In the genomic region with DNA sequence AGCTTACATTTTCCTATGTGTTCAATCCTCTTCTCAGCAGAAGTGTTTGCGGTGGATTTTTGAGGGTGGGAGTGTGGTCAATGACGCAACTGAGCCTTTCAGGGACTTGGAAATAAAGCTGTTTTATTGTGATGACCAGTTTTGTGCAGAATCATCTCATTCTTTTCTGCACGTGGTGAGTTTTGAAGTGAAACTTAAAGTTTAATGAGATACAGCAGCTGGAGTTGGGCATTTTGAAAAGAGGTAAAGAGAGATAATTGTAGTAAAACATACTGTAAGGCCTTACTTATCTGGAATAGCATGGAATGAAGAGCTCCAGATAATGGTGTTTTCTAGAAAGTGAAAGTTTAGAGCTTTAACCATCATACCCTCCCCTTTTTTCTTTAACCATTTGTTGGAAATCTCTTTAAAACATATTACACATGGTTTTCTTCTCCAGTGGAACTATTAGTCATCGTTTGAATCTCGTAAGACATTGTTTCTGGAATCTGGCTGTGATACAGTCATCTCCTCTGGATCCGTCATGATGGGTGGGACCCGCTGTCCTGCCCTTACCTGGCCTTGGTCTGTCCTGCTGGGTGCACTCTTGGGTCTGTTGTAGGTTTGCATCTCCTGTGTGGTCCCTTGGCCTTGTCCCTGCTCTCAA, we compare ENCODE assay signal across 2 cellular contexts.
TF ChIP-seq lines count a peak whose summit lies in the region.

No MANE protein-coding gene starts in this region.

TF ChIP-seq in GM23338, 12 proteins besides CTCF, POLR2A, EP300 and RAD21 (continued from another document):
- TF ChIP-seq, protein P1, sequence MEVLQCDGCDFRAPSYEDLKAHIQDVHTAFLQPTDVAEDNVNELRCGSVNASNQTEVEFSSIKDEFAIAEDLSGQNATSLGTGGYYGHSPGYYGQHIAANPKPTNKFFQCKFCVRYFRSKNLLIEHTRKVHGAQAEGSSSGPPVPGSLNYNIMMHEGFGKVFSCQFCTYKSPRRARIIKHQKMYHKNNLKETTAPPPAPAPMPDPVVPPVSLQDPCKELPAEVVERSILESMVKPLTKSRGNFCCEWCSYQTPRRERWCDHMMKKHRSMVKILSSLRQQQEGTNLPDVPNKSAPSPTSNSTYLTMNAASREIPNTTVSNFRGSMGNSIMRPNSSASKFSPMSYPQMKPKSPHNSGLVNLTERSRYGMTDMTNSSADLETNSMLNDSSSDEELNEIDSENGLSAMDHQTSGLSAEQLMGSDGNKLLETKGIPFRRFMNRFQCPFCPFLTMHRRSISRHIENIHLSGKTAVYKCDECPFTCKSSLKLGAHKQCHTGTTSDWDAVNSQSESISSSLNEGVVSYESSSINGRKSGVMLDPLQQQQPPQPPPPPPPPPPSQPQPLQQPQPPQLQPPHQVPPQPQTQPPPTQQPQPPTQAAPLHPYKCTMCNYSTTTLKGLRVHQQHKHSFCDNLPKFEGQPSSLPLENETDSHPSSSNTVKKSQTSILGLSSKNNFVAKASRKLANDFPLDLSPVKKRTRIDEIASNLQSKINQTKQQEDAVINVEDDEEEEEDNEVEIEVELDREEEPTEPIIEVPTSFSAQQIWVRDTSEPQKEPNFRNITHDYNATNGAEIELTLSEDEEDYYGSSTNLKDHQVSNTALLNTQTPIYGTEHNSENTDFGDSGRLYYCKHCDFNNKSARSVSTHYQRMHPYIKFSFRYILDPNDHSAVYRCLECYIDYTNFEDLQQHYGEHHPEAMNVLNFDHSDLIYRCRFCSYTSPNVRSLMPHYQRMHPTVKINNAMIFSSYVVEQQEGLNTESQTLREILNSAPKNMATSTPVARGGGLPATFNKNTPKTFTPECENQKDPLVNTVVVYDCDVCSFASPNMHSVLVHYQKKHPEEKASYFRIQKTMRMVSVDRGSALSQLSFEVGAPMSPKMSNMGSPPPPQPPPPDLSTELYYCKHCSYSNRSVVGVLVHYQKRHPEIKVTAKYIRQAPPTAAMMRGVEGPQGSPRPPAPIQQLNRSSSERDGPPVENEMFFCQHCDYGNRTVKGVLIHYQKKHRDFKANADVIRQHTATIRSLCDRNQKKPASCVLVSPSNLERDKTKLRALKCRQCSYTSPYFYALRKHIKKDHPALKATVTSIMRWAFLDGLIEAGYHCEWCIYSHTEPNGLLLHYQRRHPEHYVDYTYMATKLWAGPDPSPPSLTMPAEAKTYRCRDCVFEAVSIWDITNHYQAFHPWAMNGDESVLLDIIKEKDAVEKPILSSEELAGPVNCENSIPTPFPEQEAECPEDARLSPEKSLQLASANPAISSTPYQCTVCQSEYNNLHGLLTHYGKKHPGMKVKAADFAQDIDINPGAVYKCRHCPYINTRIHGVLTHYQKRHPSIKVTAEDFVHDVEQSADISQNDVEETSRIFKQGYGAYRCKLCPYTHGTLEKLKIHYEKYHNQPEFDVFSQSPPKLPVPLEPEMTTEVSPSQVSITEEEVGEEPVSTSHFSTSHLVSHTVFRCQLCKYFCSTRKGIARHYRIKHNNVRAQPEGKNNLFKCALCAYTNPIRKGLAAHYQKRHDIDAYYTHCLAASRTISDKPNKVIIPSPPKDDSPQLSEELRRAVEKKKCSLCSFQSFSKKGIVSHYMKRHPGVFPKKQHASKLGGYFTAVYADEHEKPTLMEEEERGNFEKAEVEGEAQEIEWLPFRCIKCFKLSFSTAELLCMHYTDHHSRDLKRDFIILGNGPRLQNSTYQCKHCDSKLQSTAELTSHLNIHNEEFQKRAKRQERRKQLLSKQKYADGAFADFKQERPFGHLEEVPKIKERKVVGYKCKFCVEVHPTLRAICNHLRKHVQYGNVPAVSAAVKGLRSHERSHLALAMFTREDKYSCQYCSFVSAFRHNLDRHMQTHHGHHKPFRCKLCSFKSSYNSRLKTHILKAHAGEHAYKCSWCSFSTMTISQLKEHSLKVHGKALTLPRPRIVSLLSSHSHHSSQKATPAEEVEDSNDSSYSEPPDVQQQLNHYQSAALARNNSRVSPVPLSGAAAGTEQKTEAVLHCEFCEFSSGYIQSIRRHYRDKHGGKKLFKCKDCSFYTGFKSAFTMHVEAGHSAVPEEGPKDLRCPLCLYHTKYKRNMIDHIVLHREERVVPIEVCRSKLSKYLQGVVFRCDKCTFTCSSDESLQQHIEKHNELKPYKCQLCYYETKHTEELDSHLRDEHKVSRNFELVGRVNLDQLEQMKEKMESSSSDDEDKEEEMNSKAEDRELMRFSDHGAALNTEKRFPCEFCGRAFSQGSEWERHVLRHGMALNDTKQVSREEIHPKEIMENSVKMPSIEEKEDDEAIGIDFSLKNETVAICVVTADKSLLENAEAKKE (CRISPR knock-in tag; IDR thresholded peaks at IDR 0.05): no peak
- TF ChIP-seq NANOG (IDR thresholded peaks at IDR 0.05; ENCODE audit: borderline replicate concordance): no peak
- no peak for TF ChIP-seq JUNB (IDR thresholded peaks at IDR 0.05; ENCODE audit: unreplicated experiment)
- no peak for TF ChIP-seq EZH2 (IDR thresholded peaks at IDR 0.05; ENCODE audit: low read depth, unreplicated experiment)
- no peak for TF ChIP-seq EZH2phosphoT487 (IDR thresholded peaks at IDR 0.05; ENCODE audit: unreplicated experiment)
- no peak for TF ChIP-seq ZNF114 (CRISPR knock-in tag; IDR thresholded peaks at IDR 0.05)
- no peak for TF ChIP-seq POLR2AphosphoS5 (IDR thresholded peaks at IDR 0.05; ENCODE audit: low read depth)
- TF ChIP-seq, protein P2, sequence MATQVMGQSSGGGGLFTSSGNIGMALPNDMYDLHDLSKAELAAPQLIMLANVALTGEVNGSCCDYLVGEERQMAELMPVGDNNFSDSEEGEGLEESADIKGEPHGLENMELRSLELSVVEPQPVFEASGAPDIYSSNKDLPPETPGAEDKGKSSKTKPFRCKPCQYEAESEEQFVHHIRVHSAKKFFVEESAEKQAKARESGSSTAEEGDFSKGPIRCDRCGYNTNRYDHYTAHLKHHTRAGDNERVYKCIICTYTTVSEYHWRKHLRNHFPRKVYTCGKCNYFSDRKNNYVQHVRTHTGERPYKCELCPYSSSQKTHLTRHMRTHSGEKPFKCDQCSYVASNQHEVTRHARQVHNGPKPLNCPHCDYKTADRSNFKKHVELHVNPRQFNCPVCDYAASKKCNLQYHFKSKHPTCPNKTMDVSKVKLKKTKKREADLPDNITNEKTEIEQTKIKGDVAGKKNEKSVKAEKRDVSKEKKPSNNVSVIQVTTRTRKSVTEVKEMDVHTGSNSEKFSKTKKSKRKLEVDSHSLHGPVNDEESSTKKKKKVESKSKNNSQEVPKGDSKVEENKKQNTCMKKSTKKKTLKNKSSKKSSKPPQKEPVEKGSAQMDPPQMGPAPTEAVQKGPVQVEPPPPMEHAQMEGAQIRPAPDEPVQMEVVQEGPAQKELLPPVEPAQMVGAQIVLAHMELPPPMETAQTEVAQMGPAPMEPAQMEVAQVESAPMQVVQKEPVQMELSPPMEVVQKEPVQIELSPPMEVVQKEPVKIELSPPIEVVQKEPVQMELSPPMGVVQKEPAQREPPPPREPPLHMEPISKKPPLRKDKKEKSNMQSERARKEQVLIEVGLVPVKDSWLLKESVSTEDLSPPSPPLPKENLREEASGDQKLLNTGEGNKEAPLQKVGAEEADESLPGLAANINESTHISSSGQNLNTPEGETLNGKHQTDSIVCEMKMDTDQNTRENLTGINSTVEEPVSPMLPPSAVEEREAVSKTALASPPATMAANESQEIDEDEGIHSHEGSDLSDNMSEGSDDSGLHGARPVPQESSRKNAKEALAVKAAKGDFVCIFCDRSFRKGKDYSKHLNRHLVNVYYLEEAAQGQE (IDR thresholded peaks at IDR 0.05; ENCODE audit: unreplicated experiment): no peak
- TF ChIP-seq CREB1 (CRISPR knock-in tag; IDR thresholded peaks at IDR 0.05; ENCODE audit: low read depth): no peak
- no peak for TF ChIP-seq STAT1 (IDR thresholded peaks at IDR 0.05; ENCODE audit: unreplicated experiment)
- TF ChIP-seq ZNF331 (CRISPR knock-in tag; IDR thresholded peaks at IDR 0.05; ENCODE audit: low read depth): no peak

TF ChIP-seq in SK-N-SH treated with all-trans-retinoic acid at 6 μM for 48 hours, 23 proteins besides CTCF, POLR2A, EP300 and RAD21 (continued from another document):
- TF ChIP-seq, protein P3, sequence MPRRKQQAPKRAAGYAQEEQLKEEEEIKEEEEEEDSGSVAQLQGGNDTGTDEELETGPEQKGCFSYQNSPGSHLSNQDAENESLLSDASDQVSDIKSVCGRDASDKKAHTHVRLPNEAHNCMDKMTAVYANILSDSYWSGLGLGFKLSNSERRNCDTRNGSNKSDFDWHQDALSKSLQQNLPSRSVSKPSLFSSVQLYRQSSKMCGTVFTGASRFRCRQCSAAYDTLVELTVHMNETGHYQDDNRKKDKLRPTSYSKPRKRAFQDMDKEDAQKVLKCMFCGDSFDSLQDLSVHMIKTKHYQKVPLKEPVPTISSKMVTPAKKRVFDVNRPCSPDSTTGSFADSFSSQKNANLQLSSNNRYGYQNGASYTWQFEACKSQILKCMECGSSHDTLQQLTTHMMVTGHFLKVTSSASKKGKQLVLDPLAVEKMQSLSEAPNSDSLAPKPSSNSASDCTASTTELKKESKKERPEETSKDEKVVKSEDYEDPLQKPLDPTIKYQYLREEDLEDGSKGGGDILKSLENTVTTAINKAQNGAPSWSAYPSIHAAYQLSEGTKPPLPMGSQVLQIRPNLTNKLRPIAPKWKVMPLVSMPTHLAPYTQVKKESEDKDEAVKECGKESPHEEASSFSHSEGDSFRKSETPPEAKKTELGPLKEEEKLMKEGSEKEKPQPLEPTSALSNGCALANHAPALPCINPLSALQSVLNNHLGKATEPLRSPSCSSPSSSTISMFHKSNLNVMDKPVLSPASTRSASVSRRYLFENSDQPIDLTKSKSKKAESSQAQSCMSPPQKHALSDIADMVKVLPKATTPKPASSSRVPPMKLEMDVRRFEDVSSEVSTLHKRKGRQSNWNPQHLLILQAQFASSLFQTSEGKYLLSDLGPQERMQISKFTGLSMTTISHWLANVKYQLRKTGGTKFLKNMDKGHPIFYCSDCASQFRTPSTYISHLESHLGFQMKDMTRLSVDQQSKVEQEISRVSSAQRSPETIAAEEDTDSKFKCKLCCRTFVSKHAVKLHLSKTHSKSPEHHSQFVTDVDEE (CRISPR knock-in tag; IDR thresholded peaks at IDR 0.05): no peak
- TF ChIP-seq, protein P4, sequence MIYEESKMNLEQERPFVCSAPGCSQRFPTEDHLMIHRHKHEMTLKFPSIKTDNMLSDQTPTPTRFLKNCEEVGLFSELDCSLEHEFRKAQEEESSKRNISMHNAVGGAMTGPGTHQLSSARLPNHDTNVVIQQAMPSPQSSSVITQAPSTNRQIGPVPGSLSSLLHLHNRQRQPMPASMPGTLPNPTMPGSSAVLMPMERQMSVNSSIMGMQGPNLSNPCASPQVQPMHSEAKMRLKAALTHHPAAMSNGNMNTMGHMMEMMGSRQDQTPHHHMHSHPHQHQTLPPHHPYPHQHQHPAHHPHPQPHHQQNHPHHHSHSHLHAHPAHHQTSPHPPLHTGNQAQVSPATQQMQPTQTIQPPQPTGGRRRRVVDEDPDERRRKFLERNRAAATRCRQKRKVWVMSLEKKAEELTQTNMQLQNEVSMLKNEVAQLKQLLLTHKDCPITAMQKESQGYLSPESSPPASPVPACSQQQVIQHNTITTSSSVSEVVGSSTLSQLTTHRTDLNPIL (CRISPR knock-in tag; IDR thresholded peaks at IDR 0.05; ENCODE audit: low read depth): no peak
- TF ChIP-seq, protein P5, sequence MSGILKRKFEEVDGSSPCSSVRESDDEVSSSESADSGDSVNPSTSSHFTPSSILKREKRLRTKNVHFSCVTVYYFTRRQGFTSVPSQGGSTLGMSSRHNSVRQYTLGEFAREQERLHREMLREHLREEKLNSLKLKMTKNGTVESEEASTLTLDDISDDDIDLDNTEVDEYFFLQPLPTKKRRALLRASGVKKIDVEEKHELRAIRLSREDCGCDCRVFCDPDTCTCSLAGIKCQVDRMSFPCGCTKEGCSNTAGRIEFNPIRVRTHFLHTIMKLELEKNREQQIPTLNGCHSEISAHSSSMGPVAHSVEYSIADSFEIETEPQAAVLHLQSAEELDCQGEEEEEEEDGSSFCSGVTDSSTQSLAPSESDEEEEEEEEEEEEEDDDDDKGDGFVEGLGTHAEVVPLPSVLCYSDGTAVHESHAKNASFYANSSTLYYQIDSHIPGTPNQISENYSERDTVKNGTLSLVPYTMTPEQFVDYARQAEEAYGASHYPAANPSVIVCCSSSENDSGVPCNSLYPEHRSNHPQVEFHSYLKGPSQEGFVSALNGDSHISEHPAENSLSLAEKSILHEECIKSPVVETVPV (CRISPR knock-in tag; IDR thresholded peaks at IDR 0.05): no peak
- TF ChIP-seq CSDC2 (CRISPR knock-in tag; IDR thresholded peaks at IDR 0.05) (no peak), TCF4 (CRISPR knock-in tag; IDR thresholded peaks at IDR 0.05; ENCODE audit: borderline replicate concordance) (no peak), RARB (CRISPR knock-in tag; IDR thresholded peaks at IDR 0.05) (no peak), ISL1 (CRISPR knock-in tag; IDR thresholded peaks at IDR 0.05) (no peak), ZNF8 (CRISPR knock-in tag; IDR thresholded peaks at IDR 0.05) (no peak), ESRRG (CRISPR knock-in tag; IDR thresholded peaks at IDR 0.05) (no peak), OSR1 (CRISPR knock-in tag; IDR thresholded peaks at IDR 0.05) (no peak)
TF ChIP-seq in SK-N-SH treated with all-trans-retinoic acid at 6 μM for 48 hours: peak in this region for 0.
